In the genomic region with DNA sequence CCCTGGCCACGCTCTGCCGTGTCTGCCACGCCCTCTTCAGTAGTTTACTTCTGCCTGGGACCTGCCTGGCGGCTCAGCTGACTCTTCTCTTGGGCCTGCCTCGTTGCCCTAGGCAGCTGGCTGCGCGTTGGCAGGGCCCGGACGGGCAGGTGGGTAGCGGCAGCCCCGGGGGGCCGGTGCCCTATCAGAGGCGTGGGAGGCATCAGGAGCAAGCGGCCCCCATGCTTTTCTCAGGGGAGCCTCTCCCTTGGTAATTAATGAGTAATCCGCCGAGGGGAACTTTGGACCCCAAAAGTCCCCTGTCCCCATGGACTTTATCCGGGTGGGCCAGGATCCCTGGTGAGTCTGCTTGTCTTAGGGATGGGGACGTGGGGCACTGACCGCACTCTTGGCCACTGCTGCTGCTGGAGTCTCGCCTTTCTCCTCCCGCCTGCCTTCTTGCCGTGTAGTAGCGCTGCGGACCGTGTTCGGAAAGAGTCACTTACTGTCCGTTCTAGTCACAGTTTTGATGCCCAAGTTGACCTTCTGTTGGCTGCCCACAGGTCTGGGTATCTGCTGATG, we compare ENCODE assay signal across 1 cellular context.
TF ChIP-seq lines count a peak whose summit lies in the region.

No MANE protein-coding gene starts in this region.

TF ChIP-seq in WTC11, 78 proteins besides CTCF, POLR2A, EP300 and RAD21 (continued from another document):
- TF ChIP-seq ZNF512 (CRISPR knock-in tag; IDR thresholded peaks at IDR 0.05; ENCODE audit: borderline replicate concordance) (no peak), USF2 (CRISPR knock-in tag; IDR thresholded peaks at IDR 0.05) (no peak), NR1H2 (CRISPR knock-in tag; IDR thresholded peaks at IDR 0.05) (no peak), ZNF423 (CRISPR knock-in tag; IDR thresholded peaks at IDR 0.05) (no peak), ATF3 (CRISPR knock-in tag; conservative IDR thresholded peaks at IDR 0.05) (no peak), HMGA2 (CRISPR knock-in tag; IDR thresholded peaks at IDR 0.05) (no peak), OVOL2 (CRISPR knock-in tag; IDR thresholded peaks at IDR 0.05; ENCODE audit: borderline replicate concordance) (no peak)
TF ChIP-seq in WTC11: peak in this region for 0.
